8 cellular contexts compared by ENCODE assay signal in the genomic region with DNA sequence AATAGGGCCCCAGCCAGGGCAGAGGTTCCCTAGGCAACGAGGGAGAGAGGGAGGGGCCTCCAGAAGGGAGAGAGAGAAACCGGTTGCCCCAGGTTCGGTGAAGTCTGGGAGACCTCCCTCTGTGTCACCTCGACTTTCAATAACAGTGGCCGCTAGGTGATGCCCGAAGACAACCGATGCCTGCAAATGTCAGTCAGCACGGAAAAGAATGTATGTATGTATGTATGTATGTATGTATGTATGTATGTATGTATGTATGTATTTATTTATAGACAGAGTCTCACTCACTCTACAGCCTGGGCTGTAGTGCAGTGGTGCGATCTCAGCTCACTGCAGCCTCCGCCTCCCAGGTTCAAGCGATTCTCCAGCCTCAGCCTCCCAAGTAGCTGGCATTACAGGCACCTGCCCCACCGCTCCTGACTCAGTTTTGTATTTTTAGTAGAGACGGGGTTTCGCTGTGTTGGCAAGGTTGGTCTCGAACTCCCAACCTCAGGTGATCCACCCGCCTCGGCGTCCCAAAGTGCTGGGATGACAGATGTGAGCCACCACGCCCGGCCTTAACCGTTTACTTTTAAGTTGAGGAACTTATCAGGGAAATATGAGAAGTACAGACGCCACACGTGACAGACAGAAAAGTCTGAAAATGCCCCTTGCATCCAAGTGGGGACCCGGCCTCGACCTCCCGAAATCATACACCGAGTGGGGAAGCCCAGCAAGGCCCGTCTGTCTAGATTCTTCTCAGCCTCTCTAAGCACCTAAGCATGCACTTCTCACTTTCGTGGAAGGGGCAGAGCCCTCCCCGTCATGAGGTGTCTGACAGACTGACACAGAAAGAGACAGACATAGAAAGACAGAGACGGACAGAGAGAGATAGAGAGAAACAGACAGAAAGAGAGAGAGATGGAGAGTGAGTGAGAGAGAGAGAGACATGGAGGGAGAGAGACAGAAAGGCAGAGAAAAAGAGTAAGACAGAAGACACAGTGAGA.
DNase-seq lines count a peak whose midpoint lies in the region; ATAC-seq and TF ChIP-seq lines count a peak whose summit lies in the region.
"Not testable (repeated sequence)": the region's sequence is repeated elsewhere in the genome, so short reads cannot be mapped to it uniquely, and the experiment has no call there.

No MANE protein-coding gene starts in this region.

- H3K9me3 Mint-ChIP-seq in activated CD8-positive, alpha-beta T cell treated with anti-CD3 and anti-CD28 coated beads, Interleukin-2, amount 10 ng/mL, durations not matched to agents 7 days and 5 days (ENCODE audit: insufficient read depth), result not testable (repeated sequence)

- H3K4me3 ChIP-seq in AG10803 (ENCODE audit: low read length) (peak overlapping the region; percentile 41), OCI-LY3 (ENCODE audit: low read length) (peak overlapping the region; percentile 77), breast epithelium (peak overlapping the region in 2 of 3 donors; percentile 33 to 60), cardiac muscle cell (peak overlapping the region; percentile 24), mucosa of rectum (ENCODE audit: low read length in 2 of 2) (peak overlapping the region; percentile 35 to 48)

- CTCF ChIA-PET in activated CD8-positive, alpha-beta T cell treated with anti-CD3 and anti-CD28 coated beads, Interleukin-2, amount 10 ng/mL, durations not matched to agents 7 days and 5 days (lab: Charles Lee), result interaction anchor here (0.8 to 1.1 kb wide), 2 partner anchors 275 to 1576 kb away, joined by 3 read pairs; no protein-coding TSS in a partner anchor

- not testable (repeated sequence) for H3K4me3 Mint-ChIP-seq in activated CD8-positive, alpha-beta T cell treated with anti-CD3 and anti-CD28 coated beads, Interleukin-2, amount 10 ng/mL, durations not matched to agents 7 days and 5 days

- H3K4me1 Mint-ChIP-seq in activated CD8-positive, alpha-beta T cell treated with anti-CD3 and anti-CD28 coated beads, Interleukin-2, amount 10 ng/mL, durations not matched to agents 7 days and 5 days (ENCODE audit: low read depth), result not testable (repeated sequence)

- TF ChIP-seq CTCF in AG10803 (conservative IDR thresholded peaks at IDR 0.05; ENCODE audit: low read length), result peak; percentile 48
- TF ChIP-seq CTCF in OCI-LY3 (IDR thresholded peaks at IDR 0.05; ENCODE audit: low read depth, low read length), result peak; percentile 56
- TF ChIP-seq CTCF in breast epithelium (IDR thresholded peaks at IDR 0.05), result peak; percentile 34 to 82 (median 73)
- peak; percentile 50 for TF ChIP-seq CTCF in cardiac muscle cell (IDR thresholded peaks at IDR 0.05; ENCODE audit: low read depth, low read length)

- not testable (repeated sequence) for H3K9me3 ChIP-seq in OCI-LY3 (ENCODE audit: insufficient read depth, low read length); breast epithelium; cardiac muscle cell (ENCODE audit: low read depth); mucosa of rectum (ENCODE audit: control insufficient read depth in 2 of 2, low read length in 2 of 2)

- H3K27me3 ChIP-seq in OCI-LY3 (ENCODE audit: low read depth, low read length); breast epithelium; cardiac muscle cell; mucosa of rectum (ENCODE audit: control insufficient read depth in 2 of 2, insufficient read depth in 2 of 2, low read length in 2 of 2): not testable (repeated sequence)

- DNase-seq in AG10803 (ENCODE audit: low read depth) (peak; percentile 20), breast epithelium (ENCODE audit: low spot score in 2 of 2) (peak; percentile 87 to 91), cardiac muscle cell (ENCODE audit: low read depth in 1 of 2, low spot score in 1 of 2) (peak; percentile 82 to 94)
- peak; percentile 76 for DNase-seq in activated CD8-positive, alpha-beta T cell treated with anti-CD3 and anti-CD28 coated beads, Interleukin-2, amount 10 ng/mL, durations not matched to agents 7 days and 5 days
- peak; percentile 18 to 19 for DNase-seq in stimulated activated CD4-positive, alpha-beta T cell treated with anti-CD3 and anti-CD28 coated beads, Interleukin-2, amount 100 ng/mL, for 48 hours

- not testable (repeated sequence) for H3K27me3 Mint-ChIP-seq in activated CD8-positive, alpha-beta T cell treated with anti-CD3 and anti-CD28 coated beads, Interleukin-2, amount 10 ng/mL, durations not matched to agents 7 days and 5 days (ENCODE audit: low read depth)

- peak; percentile 40 for ATAC-seq in GM21529 (IDR thresholded peaks at IDR 0.05; ENCODE audit: unreplicated experiment)
- ATAC-seq in activated CD8-positive, alpha-beta T cell treated with anti-CD3 and anti-CD28 coated beads, Interleukin-2, amount 10 ng/mL, durations not matched to agents 7 days and 5 days, result peak; percentile 73

- peaks cover 16% of the 10 kb centered on the region for H3K4me1 ChIP-seq in OCI-LY3 (ENCODE audit: low read length)
- H3K4me1 ChIP-seq in breast epithelium; mucosa of rectum (ENCODE audit: control insufficient read depth in 2 of 2, insufficient read depth in 2 of 2, low read length in 2 of 2): not testable (repeated sequence)
- H3K4me1 ChIP-seq in cardiac muscle cell (ENCODE audit: low read depth), result peaks cover 33% of the 10 kb centered on the region

- not testable (repeated sequence) for H3K27ac ChIP-seq in OCI-LY3 (ENCODE audit: low read length); mucosa of rectum (ENCODE audit: low read depth in 2 of 2, low read length in 2 of 2)
- H3K27ac ChIP-seq in breast epithelium, result peak overlapping the region; percentile 82 to 86
- peak overlapping the region; percentile 100 for H3K27ac ChIP-seq in cardiac muscle cell

- TF ChIP-seq POLR2A in breast epithelium (IDR thresholded peaks at IDR 0.05), result not testable (repeated sequence)

- POLR2A ChIA-PET in activated CD8-positive, alpha-beta T cell treated with anti-CD3 and anti-CD28 coated beads, Interleukin-2, amount 10 ng/mL, durations not matched to agents 7 days and 5 days (lab: Charles Lee), result not testable (repeated sequence)

- intact Hi-C loops in breast epithelium (cut with DNase I; ENCODE audit: low total_unique reads), result not testable (repeated sequence)

- peak overlapping the region; percentile 76 for H3K9ac ChIP-seq in OCI-LY3 (ENCODE audit: low read length)
- peak overlapping the region in 1 of 2 donors; percentile 24 for H3K9ac ChIP-seq in mucosa of rectum (ENCODE audit: low read depth in 1 of 2, low read length in 2 of 2)

- not testable (repeated sequence) for H4K20me1 ChIP-seq in OCI-LY3 (ENCODE audit: insufficient read depth, low read length)

- H3K79me2 ChIP-seq in OCI-LY3 (ENCODE audit: low read length), result not testable (repeated sequence)

- H3K36me3 ChIP-seq in OCI-LY3 (replicated peaks; ENCODE audit: low read depth, low read length); breast epithelium; cardiac muscle cell; mucosa of rectum (ENCODE audit: control insufficient read depth in 2 of 2, insufficient read depth in 2 of 2, low read length in 2 of 2): not testable (repeated sequence)

- 0 out of 2 replicates have a peak overlapping the region, but pooled peaks have one; percentile 62 for H2AFZ ChIP-seq in OCI-LY3 (ENCODE audit: low read depth, low read length)

- not testable (repeated sequence) for H3K27ac Mint-ChIP-seq in activated CD8-positive, alpha-beta T cell treated with anti-CD3 and anti-CD28 coated beads, Interleukin-2, amount 10 ng/mL, durations not matched to agents 7 days and 5 days

- H3K36me3 Mint-ChIP-seq in activated CD8-positive, alpha-beta T cell treated with anti-CD3 and anti-CD28 coated beads, Interleukin-2, amount 10 ng/mL, durations not matched to agents 7 days and 5 days (ENCODE audit: low read depth), result not testable (repeated sequence)

- peak overlapping the region; percentile 92 for H3K4me2 ChIP-seq in OCI-LY3 (ENCODE audit: low read length)

Comparison
In these comparisons a context has a peak if more than half of its experiments do, and no peak if none do; other contexts are left out.
1. DNase-seq: peak in every context shown above with its lines; median percentile 89 in breast epithelium; 88 in cardiac muscle cell; 76 in activated CD8-positive, alpha-beta T cell treated with anti-CD3 and anti-CD28 coated beads, Interleukin-2, amount 10 ng/mL, durations not matched to agents 7 days and 5 days; 20 in AG10803; 18 in stimulated activated CD4-positive, alpha-beta T cell treated with anti-CD3 and anti-CD28 coated beads, Interleukin-2, amount 100 ng/mL, for 48 hours.
2. H3K4me3 ChIP-seq: peak in every context shown above with its lines; median percentile 77 in OCI-LY3; 46 in breast epithelium; 42 in mucosa of rectum; 41 in AG10803; 24 in cardiac muscle cell.